Comparison of ENCODE assay signal across 7 cellular contexts in genomic region chr16:15333969-15334368, GRCh38. TPM values are rescaled to one million over a fixed set of nuclear protein-coding genes. Genes with fewer than 3 reads are reported as not detected.
DNase-seq lines count a peak whose midpoint lies in the region; ATAC-seq and TF ChIP-seq lines count a peak whose summit lies in the region.
"Not testable (repeated sequence)": the region's sequence is repeated elsewhere in the genome, so short reads cannot be mapped to it uniquely, and the experiment has no call there.
"Had no signal": no experiment of that assay in that cellular context is flagged by ENCODE, and none has a peak within 500 bp of the region (broad histone marks: within the 10 kb centered on the region; RNA-seq: fewer than 3 reads in every experiment).

No MANE protein-coding gene starts in this region.

- not testable (repeated sequence) for DNase-seq in Panc1 (ENCODE audit: low read depth, low spot score); upper lobe of right lung
- DNase-seq in ecto neural progenitor cell (ENCODE audit: low spot score) (peak; percentile 5), islet precursor cell (peak; percentile 38), lower lobe of right lung (peak; percentile 42)

- H3K4me1 ChIP-seq in Panc1 (ENCODE audit: control insufficient read depth, insufficient read depth, low read length); lower lobe of right lung; upper lobe of right lung: not testable (repeated sequence)

- not testable (repeated sequence) for H3K27ac ChIP-seq in Panc1 (ENCODE audit: low read length); lower lobe of right lung; upper lobe of right lung

- H3K27me3 ChIP-seq in Panc1 (ENCODE audit: control insufficient read depth, insufficient read depth, low read length); lower lobe of right lung (ENCODE audit: low read depth); upper lobe of right lung: not testable (repeated sequence)

- CTCF ChIA-PET in Panc1 (lab: Charles Lee), result not testable (repeated sequence)

- H3K36me3 ChIP-seq in Panc1 (ENCODE audit: control insufficient read depth, insufficient read depth, low read length); lower lobe of right lung; upper lobe of right lung: not testable (repeated sequence)

- TF ChIP-seq CTCF in Panc1 (IDR thresholded peaks at IDR 0.05); lower lobe of right lung (IDR thresholded peaks at IDR 0.05); upper lobe of right lung (IDR thresholded peaks at IDR 0.05): not testable (repeated sequence)

- ATAC-seq in Panc1 (0 out of 2 replicates have a peak, but pooled peaks have one; percentile 9), lower lobe of right lung (peak in 1 of 2 donors; percentile 73), upper lobe of right lung (peak; percentile 84)

- not testable (repeated sequence) for H3K4me3 ChIP-seq in Panc1 (ENCODE audit: low read depth in 2 of 2, low read length in 2 of 2); lower lobe of right lung; upper lobe of right lung

- in situ Hi-C loops in Panc1 (cut with HindIII; ENCODE audit: low pct_unique_long_range_greater_than_20kb, low sequenced_read_pairs), result not testable (repeated sequence)

- BruUV-seq in Panc1 (replicated peaks; lab: Mats Ljungman, UMichigan), result not testable (repeated sequence)

- H3K9me3 ChIP-seq in Panc1 (ENCODE audit: control insufficient read depth, insufficient read depth, low read depth, low read length); lower lobe of right lung; upper lobe of right lung: not testable (repeated sequence)

- intact Hi-C loops in Panc1 (cut with micrococcal nuclease; ENCODE audit: unreplicated experiment); lower lobe of right lung (cut with DNase I); upper lobe of right lung (cut with DNase I): not testable (repeated sequence)

- POLR2A ChIA-PET in Panc1 (lab: Charles Lee), result not testable (repeated sequence)

RNA-seq across cellular contexts. Expression of gene NPIPA5, which starts 44.1 kb away (rescaled TPM):
- 0.26 TPM for total RNA-seq in Panc1 (2021; ENCODE audit: unreplicated experiment)
- 0.55 TPM for polyA plus RNA-seq in Panc1 (2012; ENCODE audit: insufficient read length)
- total RNA-seq in lower lobe of right lung, result 12.3 TPM
- 12.0 TPM for total RNA-seq in upper lobe of right lung
- total RNA-seq: Daoy had no signal
- polyA plus RNA-seq: CD14-positive monocyte had no signal

Comparison
In these comparisons a context has a peak if more than half of its experiments do, and no peak if none do; other contexts are left out.
1. RNA of gene NPIPA5, which starts 44.1 kb away (total RNA-seq): 12.3 TPM in lower lobe of right lung (single experiment) and 12.0 TPM in upper lobe of right lung (single experiment); 0.26 TPM in Panc1 (single experiment); every median in the first group is over 10 times any median in the second.